Comparison of ENCODE assay signal across 8 cellular contexts in genomic region chrX:30971761-30972603, GRCh38.
DNase-seq lines count a peak whose midpoint lies in the region; ATAC-seq, FAIRE-seq and TF ChIP-seq lines count a peak whose summit lies in the region.

No MANE protein-coding gene starts in this region.

- no peaks in the 10 kb centered on the region for H4K20me1 ChIP-seq in K562 (replicated peaks; ENCODE audit: control insufficient read depth, insufficient read depth, low read length)

- no peaks in the 10 kb centered on the region for H3K79me2 ChIP-seq in K562 (ENCODE audit: control insufficient read depth, insufficient read depth, low read length)

- H3K27me3 ChIP-seq in K562 (ENCODE audit: control insufficient read depth in 2 of 2, insufficient read depth in 2 of 2, low read length in 2 of 2), result 0 out of 5 replicates have a peak, but pooled peaks cover 0 to 4% of the 10 kb centered on the region in 2 experiments

- H3K36me3 ChIP-seq in K562 (ENCODE audit: control insufficient read depth, insufficient read depth, low read length), result no peaks in the 10 kb centered on the region

- ATAC-seq in GM19438 (IDR thresholded peaks at IDR 0.05; ENCODE audit: low read depth, unreplicated experiment) (peak; percentile 84), HG03457 (IDR thresholded peaks at IDR 0.05; ENCODE audit: unreplicated experiment) (peak; percentile 94), K562 (peak; percentile 97)

- POLR2A ChIA-PET in K562 (lab: Yijun Ruan, JAX), result interaction anchor here (0.9 kb wide), 1 partner anchor 14 kb away, joined by 3 read pairs; no protein-coding TSS in a partner anchor

- intact Hi-C loops in K562 (cut with micrococcal nuclease), result loop anchor here (5.0 kb wide), 1 partner anchor 35 kb away; no protein-coding TSS in a partner anchor

- TF ChIP-seq POLR2A in K562 (conservative IDR thresholded peaks at IDR 0.05), result no peak

- 13% methylated on average over 9 of the region's 10 CpGs for WGBS in K562 (ENCODE audit: insufficient coverage, low coverage, missing lambda C conversion rate)

- peaks cover 0 to 9% of the 10 kb centered on the region in 2 experiments; a peak in 2 of 5 replicates for H3K4me1 ChIP-seq in K562 (replicated peaks in 1 of 2; ENCODE audit: control insufficient read depth in 2 of 2, insufficient read depth in 2 of 2, low read length in 2 of 2)

- H3K9ac ChIP-seq in K562 (ENCODE audit: insufficient read depth in 1 of 2, low read depth in 2 of 2, low read length in 2 of 2), result peak overlapping the region in 1 of 2 experiments; percentile 9; a peak in 1 of 4 replicates

- TF ChIP-seq RAD21 in K562 (CRISPR knock-in tag; conservative IDR thresholded peaks at IDR 0.05 in 1 of 2, IDR thresholded peaks at IDR 0.05 in 1 of 2), result peak in 1 of 2 experiments; percentile 57; a peak in 3 of 4 replicates

- CTCF ChIA-PET in K562 (lab: Yijun Ruan, JAX; ENCODE audit: low intra/inter-chr PET ratio), result no interaction called here

- TF ChIP-seq CTCF in K562 (IDR thresholded peaks at IDR 0.05 in 2 of 3, conservative IDR thresholded peaks at IDR 0.05 in 1 of 3; ENCODE audit: insufficient read depth in 2 of 3, low read depth in 1 of 3, low read length in 3 of 3), result peak; percentile 69 to 83 (median 73)

- no peaks in the 10 kb centered on the region for H3K9me3 ChIP-seq in K562 (replicated peaks; ENCODE audit: control insufficient read depth, insufficient read depth, low read depth, low read length)

- H3K4me3 ChIP-seq in K562, result no peak overlapping the region

- no TSS peak for BruUV-seq in K562 (replicated peaks; lab: Mats Ljungman, UMichigan)

- no peaks in the 10 kb centered on the region for H3K9me1 ChIP-seq in K562 (ENCODE audit: control insufficient read depth, insufficient read depth, low read length)

- DNase-seq in EH (ENCODE audit: low read depth), result peak; percentile 49
- DNase-seq in OCI-M1 (lab: John Stamatoyannopoulos, UW), result peak; percentile 78
- DNase-seq in K562 (ENCODE audit: extremely low read depth in 1 of 4, low spot score in 3 of 4), result peak; percentile 14 to 51 (median 28)
- peak; percentile 67 for DNase-seq in iPS-NIHi7 (ENCODE audit: extremely low spot score)
- peak; percentile 3 to 7 for DNase-seq in stimulated activated CD4-positive, alpha-beta T cell treated with anti-CD3 and anti-CD28 coated beads, Interleukin-2, amount 100 ng/mL, for 48 hours
- DNase-seq in NCI-H1436 (lab: John Stamatoyannopoulos, UW), result no peak

- TF ChIP-seq EP300 in K562 (IDR thresholded peaks at IDR 0.05; ENCODE audit: low read length), result no peak

- FAIRE-seq in K562 (lab: Jason Lieb, UNC), result peak; percentile 90

- peak overlapping the region; percentile 78 for H2AFZ ChIP-seq in K562 (ENCODE audit: low read depth, low read length)

- in situ Hi-C loops in K562 (cut with MboI), result no loop called here

- H3K4me2 ChIP-seq in K562 (ENCODE audit: insufficient read depth, low read length), result peak overlapping the region; percentile 28

- H3K27ac ChIP-seq in K562 (ENCODE audit: extremely low read depth, low read depth, low read length), result no peak overlapping the region

TF ChIP-seq in K562, 482 proteins besides CTCF, POLR2A, EP300 and RAD21 (continues in another document):
- TF ChIP-seq ZNF512 (tag; IDR thresholded peaks at IDR 0.05) (no peak), MCM7 (IDR thresholded peaks at IDR 0.05) (no peak), TCF15 (CRISPR knock-in tag; IDR thresholded peaks at IDR 0.05) (no peak), FUS (optimal IDR thresholded peaks at IDR 0.05; ENCODE audit: low read depth, low read length) (no peak), CHAMP1 (IDR thresholded peaks at IDR 0.05) (no peak), ZNF518B (CRISPR knock-in tag; IDR thresholded peaks at IDR 0.05) (no peak), NRF1 (conservative IDR thresholded peaks at IDR 0.05 in 1 of 2, IDR thresholded peaks at IDR 0.05 in 1 of 2) (peak in 1 of 2 experiments; percentile 20; a peak in 1 of 4 replicates), ZNF143 (CRISPR knock-in tag; IDR thresholded peaks at IDR 0.05) (no peak), SUPT5H (IDR thresholded peaks at IDR 0.05) (no peak), SMAD3 (CRISPR knock-in tag; conservative IDR thresholded peaks at IDR 0.05) (no peak), KDM5B (IDR thresholded peaks at IDR 0.05; ENCODE audit: insufficient replicate concordance, low read depth, low read length) (no peak), ZFP1 (CRISPR knock-in tag; IDR thresholded peaks at IDR 0.05) (no peak), CXXC5 (CRISPR knock-in tag; IDR thresholded peaks at IDR 0.05) (0 out of 2 replicates have a peak, but pooled peaks have one; percentile 13)
